Comparison of ENCODE assay signal across 11 cellular contexts in the genomic region with DNA sequence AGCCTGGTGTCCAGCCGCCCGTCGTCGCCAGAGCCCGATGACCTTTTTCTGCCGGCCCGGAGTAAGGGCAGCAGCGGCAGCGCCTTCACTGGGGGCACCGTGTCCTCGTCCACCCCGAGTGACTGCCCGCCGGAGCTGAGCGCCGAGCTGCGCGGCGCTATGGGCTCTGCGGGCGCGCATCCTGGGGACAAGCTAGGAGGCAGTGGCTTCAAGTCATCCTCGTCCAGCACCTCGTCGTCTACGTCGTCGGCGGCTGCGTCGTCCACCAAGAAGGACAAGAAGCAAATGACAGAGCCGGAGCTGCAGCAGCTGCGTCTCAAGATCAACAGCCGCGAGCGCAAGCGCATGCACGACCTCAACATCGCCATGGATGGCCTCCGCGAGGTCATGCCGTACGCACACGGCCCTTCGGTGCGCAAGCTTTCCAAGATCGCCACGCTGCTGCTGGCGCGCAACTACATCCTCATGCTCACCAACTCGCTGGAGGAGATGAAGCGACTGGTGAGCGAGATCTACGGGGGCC. TPM values are rescaled to one million over a fixed set of nuclear protein-coding genes. Genes with fewer than 3 reads are reported as not detected.
DNase-seq lines count a peak whose midpoint lies in the region; ATAC-seq, FAIRE-seq and TF ChIP-seq lines count a peak whose summit lies in the region.
"Had no signal": no experiment of that assay in that cellular context is flagged by ENCODE, and none has a peak within 500 bp of the region (broad histone marks: within the 10 kb centered on the region; RNA-seq: fewer than 3 reads in every experiment).

No MANE protein-coding gene starts in this region.

- no peaks in the 10 kb centered on the region for H3K79me2 ChIP-seq in GM12878 (ENCODE audit: control insufficient read depth, insufficient read depth, low read length)

- DNase-seq in GM20000 (ENCODE audit: low spot score), result peak; percentile 60
- no peak for DNase-seq in GM12878 (ENCODE audit: low read depth, low spot score)
- DNase-seq in naive thymus-derived CD4-positive, alpha-beta T cell, result no peak
- no peak for DNase-seq in KG1 (lab: John Stamatoyannopoulos, UW)
- DNase-seq in islet precursor cell, result no peak
- DNase-seq: activated T-cell treated with anti-CD3 and anti-CD28 coated beads, Interleukin-2, amount 50 U/mL, for 4 hours; NCI-H1092 had no signal

- no peak for TF ChIP-seq CTCF in GM20000 (IDR thresholded peaks at IDR 0.05; ENCODE audit: extremely low read depth, missing control alignments)
- no peak for TF ChIP-seq CTCF in GM12878 (IDR thresholded peaks at IDR 0.05 in 2 of 3, conservative IDR thresholded peaks at IDR 0.05 in 1 of 3; ENCODE audit: control insufficient read depth in 2 of 3, extremely low read depth in 1 of 3, insufficient read depth in 1 of 3, low read depth in 3 of 3, low read length in 3 of 3)

- in situ Hi-C loops in GM12878 (cut with MboI), result no loop called here

- H3K9ac ChIP-seq in BLaER1 treated with 17β-estradiol and CSF1 and Interleukin-3, amounts not matched to agents 10 nM and 100 nM, result no peak overlapping the region
- H3K9ac ChIP-seq in GM12878 (ENCODE audit: control insufficient read depth, insufficient read depth, low read length), result no peak overlapping the region

- ATAC-seq in GM12878, result no peak
- ATAC-seq in naive thymus-derived CD4-positive, alpha-beta T cell, result no peak
- no peak for ATAC-seq in HG03342 (IDR thresholded peaks at IDR 0.05; ENCODE audit: unreplicated experiment)
- no peak for ATAC-seq in HG02588 (IDR thresholded peaks at IDR 0.05; ENCODE audit: unreplicated experiment)

- TF ChIP-seq EP300 in GM12878 (IDR thresholded peaks at IDR 0.05; ENCODE audit: borderline replicate concordance in 1 of 2, control insufficient read depth in 1 of 2, low read depth in 2 of 2, low read length in 2 of 2), result no peak

- H3K27ac Mint-ChIP-seq in naive thymus-derived CD4-positive, alpha-beta T cell, result peak overlapping the region in 2 of 9 donors; percentile 28 to 84

- peak overlapping the region in 6 of 10 experiments; percentile 11 to 40 (median 20); a peak in 3 of 20 replicates for H3K4me3 ChIP-seq in BLaER1 treated with 17β-estradiol and CSF1 and Interleukin-3, amounts not matched to agents 10 nM and 100 nM
- H3K4me3 ChIP-seq in GM12878, result no peak overlapping the region
- H3K4me3 ChIP-seq in naive thymus-derived CD4-positive, alpha-beta T cell (ENCODE audit: low read length), result no peak overlapping the region
- H3K4me3 ChIP-seq: skin epidermis had no signal

- RAD21 ChIA-PET in GM12878 (lab: Charles Lee; ENCODE audit: unreplicated experiment), result no interaction called here

- peaks cover 65 to 84% (median 79%) of the 10 kb centered on the region in 5 donors for H3K27me3 Mint-ChIP-seq in naive thymus-derived CD4-positive, alpha-beta T cell

- intact Hi-C loops in GM12878 (cut with micrococcal nuclease; ENCODE audit: unreplicated experiment), result no loop called here
- intact Hi-C loops in naive thymus-derived CD4-positive, alpha-beta T cell (cut with micrococcal nuclease), result loop anchor here in 1 of 2 donors (10.0 kb wide), 1 partner anchor 98 kb away; no protein-coding TSS in a partner anchor

- 60% methylated on average over 51 of the region's 54 CpGs for WGBS in GM12878 (ENCODE audit: insufficient coverage, insufficient replicate concordance, low lambda C conversion rate, missing lambda C conversion rate)

- no peak for FAIRE-seq in GM12878 (lab: Jason Lieb, UNC)

- peak overlapping the region in 8 of 10 donors; percentile 41 to 76 (median 59) for H3K4me3 Mint-ChIP-seq in naive thymus-derived CD4-positive, alpha-beta T cell

- peaks cover 0 to 6% (median 0%) of the 10 kb centered on the region in 5 donors for H3K36me3 Mint-ChIP-seq in naive thymus-derived CD4-positive, alpha-beta T cell

- H4K20me1 ChIP-seq in BLaER1 treated with 17β-estradiol and CSF1 and Interleukin-3, amounts not matched to agents 10 nM and 100 nM, result peaks cover 0 to 10% (median 0%) of the 10 kb centered on the region in 11 experiments; a peak in 6 of 22 replicates
- H4K20me1 ChIP-seq in GM12878 (ENCODE audit: control insufficient read depth, insufficient read depth), result no peaks in the 10 kb centered on the region

- no peak for TF ChIP-seq POLR2A in GM12878 (IDR thresholded peaks at IDR 0.05; ENCODE audit: low read depth, low read length)

- peaks cover 0 to 5% (median 0%) of the 10 kb centered on the region in 11 donors for H3K9me3 Mint-ChIP-seq in naive thymus-derived CD4-positive, alpha-beta T cell
- H3K9me3 Mint-ChIP-seq: activated T-cell treated with anti-CD3 and anti-CD28 coated beads, Interleukin-2, amount 50 U/mL, for 4 hours had no signal

- H3K4me2 ChIP-seq in BLaER1 treated with 17β-estradiol and CSF1 and Interleukin-3, amounts not matched to agents 10 nM and 100 nM, result no peak overlapping the region
- no peak overlapping the region for H3K4me2 ChIP-seq in GM12878 (ENCODE audit: control insufficient read depth, insufficient read depth)

- no peak overlapping the region for H2AFZ ChIP-seq in GM12878 (ENCODE audit: control insufficient read depth, low read depth, low read length)

- TF ChIP-seq RAD21 in GM12878 (IDR thresholded peaks at IDR 0.05; ENCODE audit: insufficient read depth, low read depth, low read length), result no peak

- POLR2A ChIA-PET in GM12878 (lab: Charles Lee), result no interaction called here
- POLR2A ChIA-PET in naive thymus-derived CD4-positive, alpha-beta T cell (lab: Charles Lee), result no interaction called here

- H3K4me1 Mint-ChIP-seq in naive thymus-derived CD4-positive, alpha-beta T cell, result peaks cover 24 to 62% (median 50%) of the 10 kb centered on the region in 7 donors

- peaks cover 100% of the 10 kb centered on the region in 11 experiments for H3K27me3 ChIP-seq in BLaER1 treated with 17β-estradiol and CSF1 and Interleukin-3, amounts not matched to agents 10 nM and 100 nM
- peaks cover 30 to 32% of the 10 kb centered on the region in 2 experiments for H3K27me3 ChIP-seq in GM12878 (replicated peaks in 1 of 2; ENCODE audit: control insufficient read depth in 2 of 2, insufficient read depth in 2 of 2, low read length in 1 of 2)
- peaks cover 20 to 43% of the 10 kb centered on the region in 2 donors for H3K27me3 ChIP-seq in naive thymus-derived CD4-positive, alpha-beta T cell (ENCODE audit: control insufficient read depth in 2 of 2, insufficient read depth in 2 of 2, low read length in 2 of 2)

- H3K27ac ChIP-seq in BLaER1 treated with 17β-estradiol and CSF1 and Interleukin-3, amounts not matched to agents 10 nM and 100 nM, result no peak overlapping the region
- no peak overlapping the region for H3K27ac ChIP-seq in GM12878 (ENCODE audit: control insufficient read depth, insufficient read depth)
- no peak overlapping the region for H3K27ac ChIP-seq in naive thymus-derived CD4-positive, alpha-beta T cell (ENCODE audit: low read depth, low read length)
- H3K27ac ChIP-seq: skin epidermis had no signal

- H3K9me3 ChIP-seq in BLaER1 treated with 17β-estradiol and CSF1 and Interleukin-3, amounts not matched to agents 10 nM and 100 nM (replicated peaks in 1 of 11), result peaks cover 40 to 68% (median 52%) of the 10 kb centered on the region in 11 experiments
- no peaks in the 10 kb centered on the region; the same call in 2 of the 3 replicates for H3K9me3 ChIP-seq in GM12878 (replicated peaks; ENCODE audit: control insufficient read depth, insufficient read depth, low read length)
- no peaks in the 10 kb centered on the region for H3K9me3 ChIP-seq in naive thymus-derived CD4-positive, alpha-beta T cell (ENCODE audit: control insufficient read depth in 2 of 3, low read length in 3 of 3)

- CTCF ChIA-PET in GM12878 (lab: Yijun Ruan, JAX), result no interaction called here
- CTCF ChIA-PET in naive thymus-derived CD4-positive, alpha-beta T cell (lab: Charles Lee), result no interaction called here

- no TSS peak for BruUV-seq in GM12878 (replicated peaks; lab: Mats Ljungman, UMichigan)

- SMC1A ChIA-PET in GM12878 (lab: Charles Lee; ENCODE audit: uncharacterized antibody, unreplicated experiment), result no interaction called here

- peaks cover 0 to 16% (median 9%) of the 10 kb centered on the region in 10 experiments; a peak in 13 of 20 replicates for H3K4me1 ChIP-seq in BLaER1 treated with 17β-estradiol and CSF1 and Interleukin-3, amounts not matched to agents 10 nM and 100 nM
- no peaks in the 10 kb centered on the region for H3K4me1 ChIP-seq in GM12878 (ENCODE audit: control insufficient read depth, insufficient read depth, low read length)
- H3K4me1 ChIP-seq in naive thymus-derived CD4-positive, alpha-beta T cell (ENCODE audit: control insufficient read depth in 2 of 2, insufficient read depth in 2 of 2, low read length in 2 of 2), result peaks cover 12 to 48% of the 10 kb centered on the region in 2 donors

- peaks cover 0 to 6% (median 0%) of the 10 kb centered on the region in 11 experiments; a peak in 1 of 22 replicates for H3K36me3 ChIP-seq in BLaER1 treated with 17β-estradiol and CSF1 and Interleukin-3, amounts not matched to agents 10 nM and 100 nM
- no peaks in the 10 kb centered on the region; a peak in 1 of 4 replicates for H3K36me3 ChIP-seq in GM12878 (ENCODE audit: control insufficient read depth in 2 of 2, insufficient read depth in 2 of 2, low read length in 1 of 2)
- no peaks in the 10 kb centered on the region for H3K36me3 ChIP-seq in naive thymus-derived CD4-positive, alpha-beta T cell (ENCODE audit: control insufficient read depth in 2 of 3, insufficient read depth in 3 of 3, low read length in 3 of 3)

RNA-seq across cellular contexts. Expression of gene OLIG2, which starts 1.2 kb away (rescaled TPM):
- total RNA-seq in GM12878 (2013; cell fraction: nucleolus; rRNA removed), result not detected in 2 replicates
- total RNA-seq in GM12878 (2014; rRNA removed) (not detected in 2 replicates), GM12878 (2014; rRNA removed; fragmentation: Illumina TruSeq; extraction: Trizol) (not detected in 2 replicates), GM12878 (2021) (not detected in 2 replicates)
- polyA plus RNA-seq in GM12878 (2011; ENCODE audit: low read depth), result not detected
- polyA plus RNA-seq in GM12878 (2011; rRNA removed) (not detected in 2 replicates), GM12878 (2014; fragmentation: Illumina TruSeq; extraction: Trizol) (not detected in 2 replicates), GM12878 (2014; fragmentation: Nextera tagmentation; extraction: Ambion mirVana) (not detected), GM12878 (2014; rRNA removed) (not detected in 2 replicates), GM12878 (2016; fragmentation: Nextera tagmentation; extraction: Ambion mirVana) (not detected)
- not detected in 2 replicates for polyA plus RNA-seq in GM12878 (2011; cell fraction: cytosol; rRNA removed)
- not detected in 2 replicates for polyA plus RNA-seq in GM12878 (2011; cell fraction: nucleus; rRNA removed)
- polyA plus RNA-seq in GM12878 (2012), result not detected in 2 replicates
- polyA minus RNA-seq in GM12878 (2011; rRNA and poly(A)+ RNA removed), result not detected in 2 replicates
- not detected in 2 replicates for polyA minus RNA-seq in GM12878 (2011; cell fraction: cytosol; rRNA and poly(A)+ RNA removed)
- not detected in 2 replicates for polyA minus RNA-seq in GM12878 (2011; cell fraction: nucleus; rRNA and poly(A)+ RNA removed)
- not detected for total RNA-seq in naive thymus-derived CD4-positive, alpha-beta T cell
- not detected for polyA plus RNA-seq in naive thymus-derived CD4-positive, alpha-beta T cell
- total RNA-seq: activated T-cell treated with anti-CD3 and anti-CD28 coated beads, Interleukin-2, amount 50 U/mL, for 4 hours had no signal

RNA-seq across cellular contexts. Expression of gene OLIG1, which starts 43.0 kb away (rescaled TPM):
- not detected in 2 replicates for total RNA-seq in GM12878 (2013; cell fraction: nucleolus; rRNA removed)
- total RNA-seq in GM12878 (2014; rRNA removed) (not detected in 2 replicates), GM12878 (2014; rRNA removed; fragmentation: Illumina TruSeq; extraction: Trizol) (not detected in 2 replicates), GM12878 (2021) (not detected in 2 replicates)
- not detected for polyA plus RNA-seq in GM12878 (2011; ENCODE audit: low read depth)
- polyA plus RNA-seq in GM12878 (2011; rRNA removed) (not detected in 2 replicates), GM12878 (2014; fragmentation: Illumina TruSeq; extraction: Trizol) (not detected in 2 replicates), GM12878 (2014; fragmentation: Nextera tagmentation; extraction: Ambion mirVana) (not detected), GM12878 (2014; rRNA removed) (not detected in 2 replicates), GM12878 (2016; fragmentation: Nextera tagmentation; extraction: Ambion mirVana) (not detected)
- polyA plus RNA-seq in GM12878 (2011; cell fraction: cytosol; rRNA removed), result not detected in 2 replicates
- not detected in 2 replicates for polyA plus RNA-seq in GM12878 (2011; cell fraction: nucleus; rRNA removed)
- polyA plus RNA-seq in GM12878 (2012), result 0.17 TPM in 1 of 2 replicates, not detected in the other
- not detected in 2 replicates for polyA minus RNA-seq in GM12878 (2011; rRNA and poly(A)+ RNA removed)
- polyA minus RNA-seq in GM12878 (2011; cell fraction: cytosol; rRNA and poly(A)+ RNA removed), result not detected in 2 replicates
- not detected in 2 replicates for polyA minus RNA-seq in GM12878 (2011; cell fraction: nucleus; rRNA and poly(A)+ RNA removed)
- total RNA-seq in naive thymus-derived CD4-positive, alpha-beta T cell, result 1 to 10 TPM in 1 of 5 experiments, under 1 TPM in 1, not detected in 3; 0.34 to 9.3 TPM
- polyA plus RNA-seq in naive thymus-derived CD4-positive, alpha-beta T cell, result not detected
- total RNA-seq: activated T-cell treated with anti-CD3 and anti-CD28 coated beads, Interleukin-2, amount 50 U/mL, for 4 hours had no signal

Comparison
In these comparisons a context has a peak if more than half of its experiments do, and no peak if none do; other contexts are left out.
1. H3K4me3 ChIP-seq: peak in BLaER1 treated with 17β-estradiol and CSF1 and Interleukin-3, amounts not matched to agents 10 nM and 100 nM (6 of 10); none in GM12878 (single experiment) and naive thymus-derived CD4-positive, alpha-beta T cell (single experiment).